8 cellular contexts compared by ENCODE assay signal in genomic region chr7:74253975-74254857, GRCh38. TPM values are rescaled to one million over a fixed set of nuclear protein-coding genes. Genes with fewer than 3 reads are reported as not detected.
DNase-seq lines count a peak whose midpoint lies in the region; ATAC-seq and TF ChIP-seq lines count a peak whose summit lies in the region.

Gene RFC2, minus strand, starts transcription at chr7:74254399. Its CDS starts 16 bp downstream, at chr7:74254383.

- H3K9me3 ChIP-seq in BE2C (no peaks in the 10 kb centered on the region), colonic mucosa (no peaks in the 10 kb centered on the region)

- peak; percentile 85 for TF ChIP-seq POLR2A in GM19193 (IDR thresholded peaks at IDR 0.05; ENCODE audit: extremely low read depth, insufficient read depth, insufficient read length)

- peak within 1 kb of the TSS; percentile 85 to 91 for H3K9ac ChIP-seq in colonic mucosa (ENCODE audit: low read depth in 2 of 2, low read length in 2 of 2)

- H3K4me1 ChIP-seq in BE2C (no peaks in the 10 kb centered on the region), colonic mucosa (peaks cover 5% of the 10 kb centered on the region)

- peak within 1 kb of the TSS; percentile 99 for H3K27ac ChIP-seq in colonic mucosa

- DNase-seq in BE2C (peak; percentile 98), NCI-H524 (lab: John Stamatoyannopoulos, UW) (peak; percentile 75 to 90), colonic mucosa (peak; percentile 98), left colon (peak; percentile 95 to 98)
- peak; percentile 98 for DNase-seq in activated CD4-positive, alpha-beta T cell treated with anti-CD3 and anti-CD28 coated beads for 48 hours
- peak; percentile 96 for DNase-seq in stimulated activated CD4-positive, alpha-beta T cell treated with anti-CD3 and anti-CD28 coated beads, Interleukin-1b, Interleukin-23, amount 100 ng/mL, for 48 hours

- H3K4me3 ChIP-seq in BE2C (ENCODE audit: low read depth, low read length): peak within 1 kb of the TSS; percentile 98
- peak within 1 kb of the TSS; percentile 85 for H3K4me3 ChIP-seq in colonic mucosa

- no peak; the same call in 1 of the 2 replicates for TF ChIP-seq CTCF in BE2C (IDR thresholded peaks at IDR 0.05; ENCODE audit: low read depth, low read length)
- no peak for TF ChIP-seq CTCF in colonic mucosa (IDR thresholded peaks at IDR 0.05)

- intact Hi-C loops in colonic mucosa (cut with DNase I) (no loop called here), left colon (cut with DNase I, micrococcal nuclease) (no loop called here)

- no peaks in the 10 kb centered on the region for H3K27me3 ChIP-seq in BE2C
- H3K27me3 ChIP-seq in colonic mucosa: no peaks in the 10 kb centered on the region

- H3K36me3 ChIP-seq in BE2C (peaks cover 19% of the 10 kb centered on the region), colonic mucosa (no peaks in the 10 kb centered on the region)

- ATAC-seq in HG03439 (IDR thresholded peaks at IDR 0.05; ENCODE audit: unreplicated experiment): peak; percentile 90
- peak; percentile 97 for ATAC-seq in left colon

RNA-seq across cellular contexts. Expression of gene RFC2, which starts in this region (rescaled TPM):
- polyA plus RNA-seq in BE2C (2012; ENCODE audit: insufficient read depth, insufficient read length, low read depth): 47.7 TPM
- 10 to 100 TPM; 18.5 to 43.8 TPM for total RNA-seq in colonic mucosa
- total RNA-seq in left colon: 10 to 100 TPM; 13.9 to 16.1 TPM

Comparison
In these comparisons a context has a peak if more than half of its experiments do, and no peak if none do; other contexts are left out.
1. Peak in every context shown above with its lines: DNase-seq, ATAC-seq, H3K4me3 ChIP-seq and H3K27ac ChIP-seq.